8 cellular contexts compared by ENCODE assay signal in the genomic region with DNA sequence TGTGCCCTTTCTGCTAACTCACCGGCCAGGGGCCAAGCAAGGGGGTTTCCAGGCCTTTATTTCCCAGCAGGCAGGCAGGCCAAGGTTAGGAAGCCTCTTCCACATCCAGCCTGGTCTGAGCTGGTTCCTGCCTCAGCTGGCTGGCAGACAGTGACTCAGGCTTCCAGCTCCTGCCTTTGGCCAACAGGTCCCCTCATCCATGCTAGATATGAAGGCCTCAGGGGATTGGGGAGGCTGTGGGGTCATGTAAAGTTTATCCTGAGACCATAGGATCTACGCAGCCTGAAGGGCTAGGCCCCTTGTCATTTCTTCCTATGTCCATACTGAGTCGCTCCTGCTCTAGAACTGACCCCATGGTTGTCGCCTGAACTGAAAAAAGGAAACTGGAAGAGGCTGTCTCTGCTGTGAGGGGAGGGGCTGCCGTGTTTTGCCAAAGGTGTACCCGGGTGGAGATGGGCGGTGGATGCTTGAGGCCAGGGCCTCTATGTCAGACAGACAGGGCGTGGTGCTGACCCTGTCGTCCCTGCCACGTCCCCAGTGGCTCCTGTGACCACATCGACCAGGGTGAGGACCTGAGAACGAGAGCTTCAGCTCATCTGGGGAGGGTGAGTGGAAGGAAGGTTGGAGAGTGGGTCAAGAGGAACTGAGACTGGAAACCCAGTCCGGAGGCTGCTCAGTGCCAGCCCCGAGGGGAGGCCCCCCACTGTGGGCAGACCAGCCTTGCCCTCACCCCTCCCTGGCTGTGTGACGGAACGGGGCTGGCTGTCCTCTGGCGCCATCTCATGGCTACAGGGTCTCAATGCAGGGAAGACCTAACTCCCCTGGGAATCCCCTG. TPM values are rescaled to one million over a fixed set of nuclear protein-coding genes. Genes with fewer than 3 reads are reported as not detected.
DNase-seq lines count a peak whose midpoint lies in the region; ATAC-seq and TF ChIP-seq lines count a peak whose summit lies in the region.

No MANE protein-coding gene starts in this region.

- no peaks in the 10 kb centered on the region for H3K9me3 Mint-ChIP-seq in activated naive CD8-positive, alpha-beta T cell treated with anti-CD3 and anti-CD28 coated beads for 36 hours

- H3K36me3 Mint-ChIP-seq in activated naive CD8-positive, alpha-beta T cell treated with anti-CD3 and anti-CD28 coated beads for 36 hours: no peaks in the 10 kb centered on the region

- peaks cover 6% of the 10 kb centered on the region for H3K4me1 ChIP-seq in DND-41 (ENCODE audit: insufficient read depth, low read length)
- peaks cover 23% of the 10 kb centered on the region for H3K4me1 ChIP-seq in osteoblast (ENCODE audit: insufficient read depth, low read length)

- H3K9me3 ChIP-seq in DND-41 (ENCODE audit: insufficient read depth, low read length, severe bottlenecking) (no peaks in the 10 kb centered on the region), osteoblast (ENCODE audit: low read depth, low read length) (no peaks in the 10 kb centered on the region)

- no peaks in the 10 kb centered on the region for H3K27me3 Mint-ChIP-seq in activated naive CD8-positive, alpha-beta T cell treated with anti-CD3 and anti-CD28 coated beads for 36 hours

- peaks cover 8% of the 10 kb centered on the region for H3K4me1 Mint-ChIP-seq in activated naive CD8-positive, alpha-beta T cell treated with anti-CD3 and anti-CD28 coated beads for 36 hours

- H4K20me1 ChIP-seq in DND-41 (ENCODE audit: insufficient read depth, low read length): no peaks in the 10 kb centered on the region; the same call in 1 of the 2 replicates
- no peaks in the 10 kb centered on the region for H4K20me1 ChIP-seq in osteoblast (ENCODE audit: insufficient read depth, low read length)

- no peak overlapping the region for H3K4me2 ChIP-seq in DND-41 (ENCODE audit: insufficient read depth, low read length)
- H3K4me2 ChIP-seq in osteoblast (ENCODE audit: insufficient read depth, low read length): peak overlapping the region; percentile 60

- no peak overlapping the region for H3K9ac ChIP-seq in DND-41 (ENCODE audit: low read depth, low read length)

- ATAC-seq in DND-41 (ENCODE audit: insufficient read depth, low read depth) (peak; percentile 85), GM21447 (IDR thresholded peaks at IDR 0.05; ENCODE audit: unreplicated experiment) (peak; percentile 75), HG03025 (IDR thresholded peaks at IDR 0.05; ENCODE audit: low FRiP score, unreplicated experiment) (no peak)

- peaks cover 4% of the 10 kb centered on the region for H3K27me3 ChIP-seq in DND-41 (ENCODE audit: insufficient read depth, low read length, poor library complexity)
- H3K27me3 ChIP-seq in osteoblast (ENCODE audit: insufficient read depth, low read length): no peaks in the 10 kb centered on the region

- H3K4me3 Mint-ChIP-seq in activated naive CD8-positive, alpha-beta T cell treated with anti-CD3 and anti-CD28 coated beads for 36 hours: no peak overlapping the region

- peak; percentile 68 for DNase-seq in DND-41
- DNase-seq in HuH-7.5 (ENCODE audit: low spot score): peak; percentile 82
- DNase-seq in RKO (ENCODE audit: low spot score): peak; percentile 55
- DNase-seq in activated naive CD8-positive, alpha-beta T cell treated with anti-CD3 and anti-CD28 coated beads for 36 hours: peak; percentile 63
- peak; percentile 42 for DNase-seq in glomerular endothelial cell (ENCODE audit: extremely low read depth, low read depth, low spot score)
- peak; percentile 97 for DNase-seq in osteoblast (ENCODE audit: insufficient read length, low spot score, missing footprints)

- H2AFZ ChIP-seq in DND-41 (ENCODE audit: low read depth, low read length): no peak overlapping the region
- peak overlapping the region; percentile 68 for H2AFZ ChIP-seq in osteoblast (ENCODE audit: low read length)

- no peaks in the 10 kb centered on the region for H3K36me3 ChIP-seq in DND-41 (ENCODE audit: insufficient read depth, low read length)
- no peaks in the 10 kb centered on the region for H3K36me3 ChIP-seq in osteoblast (ENCODE audit: insufficient read depth, low read length)

- peak; percentile 91 for TF ChIP-seq CTCF in DND-41 (IDR thresholded peaks at IDR 0.05; ENCODE audit: borderline replicate concordance, extremely low read depth, low read length, poor library complexity, severe bottlenecking)
- TF ChIP-seq CTCF in osteoblast (IDR thresholded peaks at IDR 0.05; ENCODE audit: extremely low read depth, low read depth, low read length): peak; percentile 95

- H3K27ac ChIP-seq in DND-41 (ENCODE audit: low read length): no peak overlapping the region
- H3K27ac ChIP-seq in osteoblast (ENCODE audit: low read depth, low read length): peak overlapping the region; percentile 84

- H3K4me3 ChIP-seq in DND-41 (ENCODE audit: low read depth in 1 of 2, low read length in 2 of 2) (no peak overlapping the region), osteoblast (ENCODE audit: insufficient read depth, low read length) (peak overlapping the region; percentile 43)

- H3K79me2 ChIP-seq in DND-41 (ENCODE audit: insufficient read depth, low read length) (no peaks in the 10 kb centered on the region), osteoblast (ENCODE audit: insufficient read depth, low read length) (no peaks in the 10 kb centered on the region)

- H3K27ac Mint-ChIP-seq in activated naive CD8-positive, alpha-beta T cell treated with anti-CD3 and anti-CD28 coated beads for 36 hours: no peak overlapping the region

RNA-seq across cellular contexts. Expression of a gene that starts 17.0 kb away (rescaled TPM):
- not detected for total RNA-seq in activated naive CD8-positive, alpha-beta T cell treated with anti-CD3 and anti-CD28 coated beads for 36 hours
- total RNA-seq in glomerular endothelial cell (1.1 TPM in 1 of 2 replicates, not detected in the other), osteoblast (0.72 and 1.8 TPM in 2 replicates)

RNA-seq across cellular contexts. Expression of a gene that starts 19.0 kb away (rescaled TPM):
- under 1 TPM in 1 of 2 experiments, not detected in 1; 0.08 TPM for total RNA-seq in activated naive CD8-positive, alpha-beta T cell treated with anti-CD3 and anti-CD28 coated beads for 36 hours
- total RNA-seq in glomerular endothelial cell: 63.2 and 98.5 TPM in 2 replicates
- total RNA-seq in osteoblast: 50.1 and 67.0 TPM in 2 replicates

Comparison
In these comparisons a context has a peak if more than half of its experiments do, and no peak if none do; other contexts are left out.
1. DNase-seq: peak in every context shown above with its lines; median percentile 97 in osteoblast; 82 in HuH-7.5; 68 in DND-41; 63 in activated naive CD8-positive, alpha-beta T cell treated with anti-CD3 and anti-CD28 coated beads for 36 hours; 55 in RKO; 42 in glomerular endothelial cell.
2. RNA of a gene that starts 19.0 kb away (total RNA-seq): 63.2 to 98.5 TPM in glomerular endothelial cell and 50.1 to 67.0 TPM in osteoblast; 0.08 TPM in activated naive CD8-positive, alpha-beta T cell treated with anti-CD3 and anti-CD28 coated beads for 36 hours; every median in the first group is over 10 times any median in the second.